Comparison of ENCODE assay signal across 8 cellular contexts in the genomic region with DNA sequence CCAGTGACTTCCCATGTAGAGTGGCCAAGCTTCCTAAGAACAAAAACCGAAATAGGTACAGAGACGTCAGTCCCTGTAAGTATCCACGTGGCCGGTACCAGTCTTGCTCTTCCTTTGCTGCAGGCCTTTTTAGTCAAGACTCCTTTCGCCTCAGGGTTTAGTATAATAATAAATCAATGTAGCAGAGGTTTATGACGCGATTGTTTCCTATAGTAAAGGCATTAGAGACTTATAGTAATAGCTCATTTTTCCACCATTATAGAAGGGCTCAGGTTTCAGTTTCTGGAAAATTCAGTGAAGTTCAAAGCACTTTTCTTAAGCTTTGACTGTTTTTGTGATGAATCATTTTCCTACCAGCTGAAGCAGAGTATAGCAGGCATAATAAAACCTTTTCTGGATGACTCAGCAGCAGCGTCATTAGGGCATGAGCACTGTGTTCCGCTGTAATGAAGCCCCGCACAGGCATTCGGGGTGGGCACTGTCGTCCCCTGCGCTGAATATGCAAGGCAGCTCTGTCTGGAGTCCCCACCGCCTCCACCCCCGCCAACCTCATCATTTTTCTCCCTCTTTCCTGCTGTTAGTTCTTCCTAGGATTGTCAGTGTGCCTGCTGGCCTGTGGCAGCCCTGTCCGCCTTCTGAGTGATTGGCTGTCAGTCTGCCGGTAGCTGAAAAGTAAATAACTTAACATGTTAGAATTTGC. TPM values are rescaled to one million over a fixed set of nuclear protein-coding genes. Genes with fewer than 3 reads are reported as not detected.
DNase-seq lines count a peak whose midpoint lies in the region; ATAC-seq and TF ChIP-seq lines count a peak whose summit lies in the region.

No MANE protein-coding gene starts in this region.

- TF ChIP-seq CTCF in HCT116 (IDR thresholded peaks at IDR 0.05 in 2 of 3, conservative IDR thresholded peaks at IDR 0.05 in 1 of 3; ENCODE audit: borderline replicate concordance in 1 of 3, insufficient read depth in 1 of 3, low read depth in 2 of 3, low read length in 2 of 3) (no peak), progenitor cell of endocrine pancreas (IDR thresholded peaks at IDR 0.05; ENCODE audit: unreplicated experiment) (no peak)

- DNase-seq in HCT116 (ENCODE audit: low read depth, low spot score): peak; percentile 95
- peak; percentile 50 for DNase-seq in activated CD4-positive, CD25-positive, alpha-beta regulatory T cell treated with anti-CD3 and anti-CD28 coated beads, Interleukin-2, amount 50 U/mL, for 72 hours
- peak; percentile 74 to 96 for DNase-seq in dermis microvascular lymphatic vessel endothelial cell (ENCODE audit: low read depth in 2 of 2)
- DNase-seq in progenitor cell of endocrine pancreas (ENCODE audit: low spot score, unreplicated experiment): no peak
- DNase-seq in NCI-H187 (lab: John Stamatoyannopoulos, UW): no peak
- DNase-seq in NCI-H1092 (lab: John Stamatoyannopoulos, UW): no peak
- no peak for DNase-seq in ureter (ENCODE audit: low spot score)

- H3K9me3 Mint-ChIP-seq in progenitor cell of endocrine pancreas (ENCODE audit: low read depth): no peaks in the 10 kb centered on the region

- H3K36me3 Mint-ChIP-seq in progenitor cell of endocrine pancreas (ENCODE audit: insufficient read depth): peaks cover 11% of the 10 kb centered on the region

- H4K20me1 ChIP-seq in HCT116 (ENCODE audit: insufficient read depth): no peaks in the 10 kb centered on the region

- peaks cover 62 to 80% of the 10 kb centered on the region in 2 experiments for H3K4me1 ChIP-seq in HCT116 (ENCODE audit: control insufficient read depth in 1 of 2, insufficient read depth in 2 of 2, low read length in 2 of 2)

- no peaks in the 10 kb centered on the region for H3K9me3 ChIP-seq in HCT116 (ENCODE audit: control insufficient read depth in 1 of 2, insufficient read depth in 1 of 2, low read depth in 1 of 2, low read length in 2 of 2)

- RAD21 ChIA-PET in HCT116 (lab: Charles Lee; ENCODE audit: low non-redundant PET in 1 of 2, low total read pairs in 2 of 2, uncharacterized antibody in 2 of 2, unreplicated experiment in 2 of 2): no interaction called here

- TF ChIP-seq POLR2A in HCT116 (IDR thresholded peaks at IDR 0.05; ENCODE audit: borderline replicate concordance, extremely low read depth, insufficient read depth, insufficient read length): no peak

- POLR2A ChIA-PET in HCT116 (lab: Charles Lee): interaction anchor here (1.1 to 1.9 kb wide), 3 partner anchors 14 to 78 kb away, joined by 4 to 6 read pairs (median 4); no protein-coding TSS in a partner anchor

- no peaks in the 10 kb centered on the region for H3K27me3 Mint-ChIP-seq in progenitor cell of endocrine pancreas

- peak overlapping the region; percentile 94 for H3K27ac ChIP-seq in HCT116 (ENCODE audit: low read depth, low read length)

- H3K9ac ChIP-seq in HCT116 (ENCODE audit: low read length): peak overlapping the region; percentile 59

- H3K4me1 Mint-ChIP-seq in progenitor cell of endocrine pancreas (ENCODE audit: low read depth): no peaks in the 10 kb centered on the region

- H3K4me3 ChIP-seq in HCT116 (replicated peaks in 1 of 2; ENCODE audit: low read depth in 1 of 2, low read length in 2 of 2): peak overlapping the region in 1 of 2 experiments; percentile 25; a peak in 2 of 4 replicates

- peaks cover 8 to 30% of the 10 kb centered on the region in 2 experiments; a peak in 2 of 4 replicates for H3K36me3 ChIP-seq in HCT116 (ENCODE audit: control insufficient read depth in 1 of 2, insufficient read depth in 2 of 2, low read length in 2 of 2)

- CTCF ChIA-PET in HCT116 (lab: Charles Lee): interaction anchor here (0.8 to 2.1 kb wide), 5 partner anchors 9 to 78 kb away, joined by 3 to 8 read pairs (median 3); no protein-coding TSS in a partner anchor

- no peak overlapping the region for H3K4me3 Mint-ChIP-seq in progenitor cell of endocrine pancreas (ENCODE audit: low read depth)

- peaks cover 82% of the 10 kb centered on the region for H3K79me2 ChIP-seq in HCT116 (ENCODE audit: insufficient read depth, low read length)

- peak overlapping the region; percentile 58 for H3K4me2 ChIP-seq in HCT116 (ENCODE audit: low read length)

- H3K9me2 ChIP-seq in HCT116 (ENCODE audit: insufficient read depth): no peaks in the 10 kb centered on the region

- H3K27ac Mint-ChIP-seq in progenitor cell of endocrine pancreas: peak overlapping the region; percentile 62

- 0 out of 2 replicates have a peak, but pooled peaks have one; percentile 3 for TF ChIP-seq RAD21 in HCT116 (IDR thresholded peaks at IDR 0.05; ENCODE audit: low read depth)

- H2AFZ ChIP-seq in HCT116 (ENCODE audit: low read depth, low read length, poor library complexity, severe bottlenecking): no peak overlapping the region

- intact Hi-C loops in HCT116 (cut with micrococcal nuclease): loop anchor here (2.0 kb wide), 1 partner anchor 21 kb away; no protein-coding TSS in a partner anchor

- ATAC-seq in HCT116 (peak; percentile 83), HG03039 (IDR thresholded peaks at IDR 0.05; ENCODE audit: unreplicated experiment) (no peak)

- BruUV-seq in HCT116 (replicated peaks; lab: Mats Ljungman, UMichigan): no TSS peak

- H3K27me3 ChIP-seq in HCT116 (ENCODE audit: insufficient read depth, low read length): no peaks in the 10 kb centered on the region

TF ChIP-seq in HCT116, 20 proteins besides CTCF, POLR2A, EP300 and RAD21 (continues in another document):
- TF ChIP-seq, protein P1, sequence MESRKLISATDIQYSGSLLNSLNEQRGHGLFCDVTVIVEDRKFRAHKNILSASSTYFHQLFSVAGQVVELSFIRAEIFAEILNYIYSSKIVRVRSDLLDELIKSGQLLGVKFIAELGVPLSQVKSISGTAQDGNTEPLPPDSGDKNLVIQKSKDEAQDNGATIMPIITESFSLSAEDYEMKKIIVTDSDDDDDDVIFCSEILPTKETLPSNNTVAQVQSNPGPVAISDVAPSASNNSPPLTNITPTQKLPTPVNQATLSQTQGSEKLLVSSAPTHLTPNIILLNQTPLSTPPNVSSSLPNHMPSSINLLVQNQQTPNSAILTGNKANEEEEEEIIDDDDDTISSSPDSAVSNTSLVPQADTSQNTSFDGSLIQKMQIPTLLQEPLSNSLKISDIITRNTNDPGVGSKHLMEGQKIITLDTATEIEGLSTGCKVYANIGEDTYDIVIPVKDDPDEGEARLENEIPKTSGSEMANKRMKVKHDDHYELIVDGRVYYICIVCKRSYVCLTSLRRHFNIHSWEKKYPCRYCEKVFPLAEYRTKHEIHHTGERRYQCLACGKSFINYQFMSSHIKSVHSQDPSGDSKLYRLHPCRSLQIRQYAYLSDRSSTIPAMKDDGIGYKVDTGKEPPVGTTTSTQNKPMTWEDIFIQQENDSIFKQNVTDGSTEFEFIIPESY (IDR thresholded peaks at IDR 0.05; ENCODE audit: extremely low read depth, insufficient replicate concordance, low read length): peak; percentile 13
- TF ChIP-seq YY1 (IDR thresholded peaks at IDR 0.05; ENCODE audit: extremely low read depth, insufficient replicate concordance, low read depth, low read length) (peak; percentile 44), JUND (IDR thresholded peaks at IDR 0.05) (peak; percentile 99), POLR2AphosphoS5 (IDR thresholded peaks at IDR 0.05; ENCODE audit: low read depth, low read length) (peak; percentile 42; the same call in 1 of the 2 replicates), FOSL1 (IDR thresholded peaks at IDR 0.05; ENCODE audit: low read depth) (peak; percentile 98), EZH2phosphoT487 (IDR thresholded peaks at IDR 0.05; ENCODE audit: borderline replicate concordance) (no peak), ELF1 (IDR thresholded peaks at IDR 0.05; ENCODE audit: borderline replicate concordance, low read depth) (no peak; the same call in 1 of the 2 replicates), EGR1 (IDR thresholded peaks at IDR 0.05; ENCODE audit: low read depth) (0 out of 2 replicates have a peak, but pooled peaks have one; percentile 51), ZFX (IDR thresholded peaks at IDR 0.05) (no peak), CBX3 (IDR thresholded peaks at IDR 0.05; ENCODE audit: low read depth) (peak; percentile 62), SP1 (IDR thresholded peaks at IDR 0.05; ENCODE audit: low read depth) (peak; percentile 90), EZH2 (IDR thresholded peaks at IDR 0.05) (no peak), SRF (IDR thresholded peaks at IDR 0.05; ENCODE audit: low read depth) (peak; percentile 78; the same call in 1 of the 2 replicates), SIN3A (IDR thresholded peaks at IDR 0.05; ENCODE audit: low read depth) (peak; percentile 87), CEBPB (IDR thresholded peaks at IDR 0.05; ENCODE audit: low read depth) (peak; percentile 68), TCF7L2 (IDR thresholded peaks at IDR 0.05; ENCODE audit: borderline replicate concordance, extremely low read depth, insufficient read depth, insufficient read length) (peak; percentile 94), ZNF274 (IDR thresholded peaks at IDR 0.05; ENCODE audit: low read depth, low read length) (no peak)
- TF ChIP-seq, protein P2, sequence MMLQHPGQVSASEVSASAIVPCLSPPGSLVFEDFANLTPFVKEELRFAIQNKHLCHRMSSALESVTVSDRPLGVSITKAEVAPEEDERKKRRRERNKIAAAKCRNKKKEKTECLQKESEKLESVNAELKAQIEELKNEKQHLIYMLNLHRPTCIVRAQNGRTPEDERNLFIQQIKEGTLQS (IDR thresholded peaks at IDR 0.05): peak; percentile 66; the same call in 1 of the 2 replicates
- TF ChIP-seq, protein P3, sequence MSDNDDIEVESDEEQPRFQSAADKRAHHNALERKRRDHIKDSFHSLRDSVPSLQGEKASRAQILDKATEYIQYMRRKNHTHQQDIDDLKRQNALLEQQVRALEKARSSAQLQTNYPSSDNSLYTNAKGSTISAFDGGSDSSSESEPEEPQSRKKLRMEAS (IDR thresholded peaks at IDR 0.05): peak; percentile 92

RNA-seq across cellular contexts. Expression of a gene that starts 51.3 kb away (rescaled TPM):
- 47.5 TPM for total RNA-seq in HCT116 (2021; ENCODE audit: unreplicated experiment)
- polyA plus RNA-seq in HCT116 (2012): 28.6 and 33.0 TPM in 2 replicates
- 25.5 and 29.6 TPM in 2 replicates for total RNA-seq in dermis microvascular lymphatic vessel endothelial cell
- 26.0 and 27.7 TPM in 2 replicates for total RNA-seq in progenitor cell of endocrine pancreas
- 33.6 TPM for total RNA-seq in ureter

Comparison
In these comparisons a context has a peak if more than half of its experiments do, and no peak if none do; other contexts are left out.
1. DNase-seq: peak in HCT116 (single experiment), activated CD4-positive, CD25-positive, alpha-beta regulatory T cell treated with anti-CD3 and anti-CD28 coated beads, Interleukin-2, amount 50 U/mL, for 72 hours (single experiment) and dermis microvascular lymphatic vessel endothelial cell (2 of 2); none in progenitor cell of endocrine pancreas (single experiment), NCI-H187 (0 of 2), NCI-H1092 (single experiment) and ureter (single experiment).